ENCODE assay signal across 1 cellular context in the genomic region with DNA sequence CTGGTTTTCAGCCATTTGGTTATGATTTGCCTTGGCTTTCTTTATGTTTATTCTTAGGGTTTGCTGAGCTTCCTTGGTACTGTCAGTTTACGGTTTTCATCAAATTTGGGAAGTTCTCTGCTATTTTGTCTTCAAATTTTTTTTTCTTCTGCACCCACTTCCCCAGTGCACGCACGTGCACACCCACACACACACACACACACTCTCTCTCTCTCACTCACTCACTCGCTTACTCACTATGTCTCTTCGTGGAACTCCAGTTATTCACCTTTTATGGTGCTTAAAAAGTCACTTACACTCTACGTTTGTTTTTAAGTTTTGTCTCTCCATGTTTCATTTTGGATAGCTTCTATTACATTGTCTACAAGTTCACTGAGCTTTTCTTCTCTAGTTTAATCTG.
TF ChIP-seq lines count a peak whose summit lies in the region.

No MANE protein-coding gene starts in this region.

TF ChIP-seq in K562, 482 proteins besides CTCF, POLR2A, EP300 and RAD21 (continued from another document and continues in another):
- TF ChIP-seq ZBTB43 (CRISPR knock-in tag; IDR thresholded peaks at IDR 0.05): no peak
- no peak for TF ChIP-seq TAF9B (IDR thresholded peaks at IDR 0.05; ENCODE audit: partially characterized antibody)
- TF ChIP-seq ZNF764 (CRISPR knock-in tag; IDR thresholded peaks at IDR 0.05; ENCODE audit: low read depth): no peak
- TF ChIP-seq MCM7 (IDR thresholded peaks at IDR 0.05): no peak
- TF ChIP-seq NBN (IDR thresholded peaks at IDR 0.05; ENCODE audit: low read depth): 0 out of 2 replicates have a peak, but pooled peaks have one; percentile 27
- TF ChIP-seq ZNF121 (CRISPR knock-in tag; conservative IDR thresholded peaks at IDR 0.05): no peak
- TF ChIP-seq LEF1 (IDR thresholded peaks at IDR 0.05): peak; percentile 47; the same call in 1 of the 2 replicates
- TF ChIP-seq ARID3A (IDR thresholded peaks at IDR 0.05; ENCODE audit: borderline replicate concordance, low read depth, low read length): no peak
- TF ChIP-seq, protein P1, sequence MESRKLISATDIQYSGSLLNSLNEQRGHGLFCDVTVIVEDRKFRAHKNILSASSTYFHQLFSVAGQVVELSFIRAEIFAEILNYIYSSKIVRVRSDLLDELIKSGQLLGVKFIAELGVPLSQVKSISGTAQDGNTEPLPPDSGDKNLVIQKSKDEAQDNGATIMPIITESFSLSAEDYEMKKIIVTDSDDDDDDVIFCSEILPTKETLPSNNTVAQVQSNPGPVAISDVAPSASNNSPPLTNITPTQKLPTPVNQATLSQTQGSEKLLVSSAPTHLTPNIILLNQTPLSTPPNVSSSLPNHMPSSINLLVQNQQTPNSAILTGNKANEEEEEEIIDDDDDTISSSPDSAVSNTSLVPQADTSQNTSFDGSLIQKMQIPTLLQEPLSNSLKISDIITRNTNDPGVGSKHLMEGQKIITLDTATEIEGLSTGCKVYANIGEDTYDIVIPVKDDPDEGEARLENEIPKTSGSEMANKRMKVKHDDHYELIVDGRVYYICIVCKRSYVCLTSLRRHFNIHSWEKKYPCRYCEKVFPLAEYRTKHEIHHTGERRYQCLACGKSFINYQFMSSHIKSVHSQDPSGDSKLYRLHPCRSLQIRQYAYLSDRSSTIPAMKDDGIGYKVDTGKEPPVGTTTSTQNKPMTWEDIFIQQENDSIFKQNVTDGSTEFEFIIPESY (CRISPR knock-in tag; IDR thresholded peaks at IDR 0.05): no peak
- TF ChIP-seq NR4A1 (CRISPR knock-in tag; IDR thresholded peaks at IDR 0.05): no peak
- TF ChIP-seq NR4A1 (tag; IDR thresholded peaks at IDR 0.05): no peak
- no peak for TF ChIP-seq POLR2AphosphoS5 (IDR thresholded peaks at IDR 0.05; ENCODE audit: control insufficient read depth, insufficient read depth, low read depth, low read length)
- TF ChIP-seq, protein P2, sequence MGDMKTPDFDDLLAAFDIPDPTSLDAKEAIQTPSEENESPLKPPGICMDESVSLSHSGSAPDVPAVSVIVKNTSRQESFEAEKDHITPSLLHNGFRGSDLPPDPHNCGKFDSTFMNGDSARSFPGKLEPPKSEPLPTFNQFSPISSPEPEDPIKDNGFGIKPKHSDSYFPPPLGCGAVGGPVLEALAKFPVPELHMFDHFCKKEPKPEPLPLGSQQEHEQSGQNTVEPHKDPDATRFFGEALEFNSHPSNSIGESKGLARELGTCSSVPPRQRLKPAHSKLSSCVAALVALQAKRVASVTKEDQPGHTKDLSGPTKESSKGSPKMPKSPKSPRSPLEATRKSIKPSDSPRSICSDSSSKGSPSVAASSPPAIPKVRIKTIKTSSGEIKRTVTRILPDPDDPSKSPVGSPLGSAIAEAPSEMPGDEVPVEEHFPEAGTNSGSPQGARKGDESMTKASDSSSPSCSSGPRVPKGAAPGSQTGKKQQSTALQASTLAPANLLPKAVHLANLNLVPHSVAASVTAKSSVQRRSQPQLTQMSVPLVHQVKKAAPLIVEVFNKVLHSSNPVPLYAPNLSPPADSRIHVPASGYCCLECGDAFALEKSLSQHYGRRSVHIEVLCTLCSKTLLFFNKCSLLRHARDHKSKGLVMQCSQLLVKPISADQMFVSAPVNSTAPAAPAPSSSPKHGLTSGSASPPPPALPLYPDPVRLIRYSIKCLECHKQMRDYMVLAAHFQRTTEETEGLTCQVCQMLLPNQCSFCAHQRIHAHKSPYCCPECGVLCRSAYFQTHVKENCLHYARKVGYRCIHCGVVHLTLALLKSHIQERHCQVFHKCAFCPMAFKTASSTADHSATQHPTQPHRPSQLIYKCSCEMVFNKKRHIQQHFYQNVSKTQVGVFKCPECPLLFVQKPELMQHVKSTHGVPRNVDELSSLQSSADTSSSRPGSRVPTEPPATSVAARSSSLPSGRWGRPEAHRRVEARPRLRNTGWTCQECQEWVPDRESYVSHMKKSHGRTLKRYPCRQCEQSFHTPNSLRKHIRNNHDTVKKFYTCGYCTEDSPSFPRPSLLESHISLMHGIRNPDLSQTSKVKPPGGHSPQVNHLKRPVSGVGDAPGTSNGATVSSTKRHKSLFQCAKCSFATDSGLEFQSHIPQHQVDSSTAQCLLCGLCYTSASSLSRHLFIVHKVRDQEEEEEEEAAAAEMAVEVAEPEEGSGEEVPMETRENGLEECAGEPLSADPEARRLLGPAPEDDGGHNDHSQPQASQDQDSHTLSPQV (IDR thresholded peaks at IDR 0.05): no peak
- TF ChIP-seq ZNF124 (CRISPR knock-in tag; IDR thresholded peaks at IDR 0.05): no peak
- TF ChIP-seq NCOA1 (IDR thresholded peaks at IDR 0.05; ENCODE audit: low read depth): no peak
- TF ChIP-seq ZNF146 (CRISPR knock-in tag; IDR thresholded peaks at IDR 0.05; ENCODE audit: unreplicated experiment): no peak
- no peak for TF ChIP-seq SNIP1 (IDR thresholded peaks at IDR 0.05; ENCODE audit: low read depth)
- no peak for TF ChIP-seq ZNF766 (CRISPR knock-in tag; conservative IDR thresholded peaks at IDR 0.05)
- TF ChIP-seq SAFB2 (IDR thresholded peaks at IDR 0.05; ENCODE audit: borderline replicate concordance, low read depth, low read length, severe bottlenecking): no peak
- no peak for TF ChIP-seq NCOA2 (IDR thresholded peaks at IDR 0.05; ENCODE audit: partially characterized antibody in 2 of 2)
- TF ChIP-seq HMG20B (CRISPR knock-in tag; IDR thresholded peaks at IDR 0.05): no peak
- peak; percentile 40; the same call in 1 of the 2 replicates for TF ChIP-seq FOSL1 (tag; conservative IDR thresholded peaks at IDR 0.05)
- TF ChIP-seq NONO (IDR thresholded peaks at IDR 0.05; ENCODE audit: low read depth in 2 of 2, low read length in 1 of 2): no peak
- no peak for TF ChIP-seq RBM22 (IDR thresholded peaks at IDR 0.05; ENCODE audit: low read depth, low read length, poor library complexity, severe bottlenecking)
- TF ChIP-seq CBX1 (IDR thresholded peaks at IDR 0.05; ENCODE audit: low read depth): no peak
- TF ChIP-seq NRF1 (conservative IDR thresholded peaks at IDR 0.05 in 1 of 2, IDR thresholded peaks at IDR 0.05 in 1 of 2): no peak
- no peak for TF ChIP-seq GABPB1 (CRISPR knock-in tag; IDR thresholded peaks at IDR 0.05)
- peak; percentile 62 for TF ChIP-seq L3MBTL2 (IDR thresholded peaks at IDR 0.05)
- no peak for TF ChIP-seq PYGO2 (tag; IDR thresholded peaks at IDR 0.05)
- TF ChIP-seq SIN3B (IDR thresholded peaks at IDR 0.05; ENCODE audit: low read depth): no peak
- no peak for TF ChIP-seq DEAF1 (CRISPR knock-in tag; IDR thresholded peaks at IDR 0.05)
- peak; percentile 45; the same call in 1 of the 2 replicates for TF ChIP-seq MYNN (IDR thresholded peaks at IDR 0.05)
- TF ChIP-seq MYNN (CRISPR knock-in tag; IDR thresholded peaks at IDR 0.05): no peak
- no peak for TF ChIP-seq ZNF77 (CRISPR knock-in tag; IDR thresholded peaks at IDR 0.05)
- TF ChIP-seq PHF20 (IDR thresholded peaks at IDR 0.05; ENCODE audit: partially characterized antibody): no peak
- TF ChIP-seq RBBP5 (IDR thresholded peaks at IDR 0.05; ENCODE audit: borderline replicate concordance, insufficient read depth, low read length, poor library complexity, severe bottlenecking): no peak
- TF ChIP-seq, protein P3, sequence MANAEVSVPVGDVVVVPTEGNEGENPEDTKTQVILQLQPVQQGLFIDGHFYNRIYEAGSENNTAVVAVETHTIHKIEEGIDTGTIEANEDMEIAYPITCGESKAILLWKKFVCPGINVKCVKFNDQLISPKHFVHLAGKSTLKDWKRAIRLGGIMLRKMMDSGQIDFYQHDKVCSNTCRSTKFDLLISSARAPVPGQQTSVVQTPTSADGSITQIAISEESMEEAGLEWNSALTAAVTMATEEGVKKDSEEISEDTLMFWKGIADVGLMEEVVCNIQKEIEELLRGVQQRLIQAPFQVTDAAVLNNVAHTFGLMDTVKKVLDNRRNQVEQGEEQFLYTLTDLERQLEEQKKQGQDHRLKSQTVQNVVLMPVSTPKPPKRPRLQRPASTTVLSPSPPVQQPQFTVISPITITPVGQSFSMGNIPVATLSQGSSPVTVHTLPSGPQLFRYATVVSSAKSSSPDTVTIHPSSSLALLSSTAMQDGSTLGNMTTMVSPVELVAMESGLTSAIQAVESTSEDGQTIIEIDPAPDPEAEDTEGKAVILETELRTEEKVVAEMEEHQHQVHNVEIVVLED (CRISPR knock-in tag; IDR thresholded peaks at IDR 0.05): no peak
- TF ChIP-seq ZNF583 (CRISPR knock-in tag; IDR thresholded peaks at IDR 0.05): no peak
- TF ChIP-seq, protein P4, sequence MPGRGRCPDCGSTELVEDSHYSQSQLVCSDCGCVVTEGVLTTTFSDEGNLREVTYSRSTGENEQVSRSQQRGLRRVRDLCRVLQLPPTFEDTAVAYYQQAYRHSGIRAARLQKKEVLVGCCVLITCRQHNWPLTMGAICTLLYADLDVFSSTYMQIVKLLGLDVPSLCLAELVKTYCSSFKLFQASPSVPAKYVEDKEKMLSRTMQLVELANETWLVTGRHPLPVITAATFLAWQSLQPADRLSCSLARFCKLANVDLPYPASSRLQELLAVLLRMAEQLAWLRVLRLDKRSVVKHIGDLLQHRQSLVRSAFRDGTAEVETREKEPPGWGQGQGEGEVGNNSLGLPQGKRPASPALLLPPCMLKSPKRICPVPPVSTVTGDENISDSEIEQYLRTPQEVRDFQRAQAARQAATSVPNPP (IDR thresholded peaks at IDR 0.05; ENCODE audit: borderline replicate concordance, insufficient read depth, insufficient read length): no peak
- no peak for TF ChIP-seq FIP1L1 (IDR thresholded peaks at IDR 0.05; ENCODE audit: low read depth, low read length, poor library complexity, severe bottlenecking)
- no peak for TF ChIP-seq SMARCB1 (IDR thresholded peaks at IDR 0.05; ENCODE audit: insufficient read length, low read depth)
- TF ChIP-seq ETV1 (tag; conservative IDR thresholded peaks at IDR 0.05; ENCODE audit: low read depth): no peak
- TF ChIP-seq SMARCA4 (IDR thresholded peaks at IDR 0.05): peak; percentile 53; the same call in 1 of the 2 replicates
- no peak for TF ChIP-seq GATAD2B (IDR thresholded peaks at IDR 0.05; ENCODE audit: borderline replicate concordance)
- no peak for TF ChIP-seq KAT8 (IDR thresholded peaks at IDR 0.05; ENCODE audit: low read depth)
- TF ChIP-seq NR2C2 (CRISPR knock-in tag; IDR thresholded peaks at IDR 0.05): no peak
- TF ChIP-seq NR2C2 (tag; IDR thresholded peaks at IDR 0.05): no peak
- TF ChIP-seq HBP1 (CRISPR knock-in tag; IDR thresholded peaks at IDR 0.05): no peak
- TF ChIP-seq, protein P5, sequence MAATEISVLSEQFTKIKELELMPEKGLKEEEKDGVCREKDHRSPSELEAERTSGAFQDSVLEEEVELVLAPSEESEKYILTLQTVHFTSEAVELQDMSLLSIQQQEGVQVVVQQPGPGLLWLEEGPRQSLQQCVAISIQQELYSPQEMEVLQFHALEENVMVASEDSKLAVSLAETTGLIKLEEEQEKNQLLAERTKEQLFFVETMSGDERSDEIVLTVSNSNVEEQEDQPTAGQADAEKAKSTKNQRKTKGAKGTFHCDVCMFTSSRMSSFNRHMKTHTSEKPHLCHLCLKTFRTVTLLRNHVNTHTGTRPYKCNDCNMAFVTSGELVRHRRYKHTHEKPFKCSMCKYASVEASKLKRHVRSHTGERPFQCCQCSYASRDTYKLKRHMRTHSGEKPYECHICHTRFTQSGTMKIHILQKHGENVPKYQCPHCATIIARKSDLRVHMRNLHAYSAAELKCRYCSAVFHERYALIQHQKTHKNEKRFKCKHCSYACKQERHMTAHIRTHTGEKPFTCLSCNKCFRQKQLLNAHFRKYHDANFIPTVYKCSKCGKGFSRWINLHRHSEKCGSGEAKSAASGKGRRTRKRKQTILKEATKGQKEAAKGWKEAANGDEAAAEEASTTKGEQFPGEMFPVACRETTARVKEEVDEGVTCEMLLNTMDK (IDR thresholded peaks at IDR 0.05; ENCODE audit: borderline replicate concordance, insufficient read depth, low read depth, low read length, poor library complexity, severe bottlenecking): no peak
- no peak for TF ChIP-seq HSF4 (CRISPR knock-in tag; IDR thresholded peaks at IDR 0.05; ENCODE audit: borderline replicate concordance)
- no peak for TF ChIP-seq ZFPM2 (CRISPR knock-in tag; IDR thresholded peaks at IDR 0.05)
- no peak for TF ChIP-seq ZNF551 (CRISPR knock-in tag; IDR thresholded peaks at IDR 0.05)
- TF ChIP-seq ZNF57 (CRISPR knock-in tag; IDR thresholded peaks at IDR 0.05): no peak
